In genomic region chr6:159788276-159788675, GRCh38 we compare ENCODE assay signal across 7 cellular contexts.
DNase-seq lines count a peak whose midpoint lies in the region; ATAC-seq and TF ChIP-seq lines count a peak whose summit lies in the region.

No MANE protein-coding gene starts in this region.

- peak overlapping the region; percentile 98 for H3K4me3 ChIP-seq in LNCaP clone FGC (ENCODE audit: low read depth, low read length)
- H3K4me3 ChIP-seq in iPS-18c (ENCODE audit: insufficient read depth, low read depth, low read length), result peak overlapping the region; percentile 95
- H3K4me3 ChIP-seq in stomach smooth muscle (ENCODE audit: low read length in 2 of 2), result peak overlapping the region; percentile 84 to 96

- no peaks in the 10 kb centered on the region for H3K9me3 ChIP-seq in iPS-18c (ENCODE audit: control insufficient read depth, insufficient read depth, low read length)
- no peaks in the 10 kb centered on the region for H3K9me3 ChIP-seq in stomach smooth muscle (ENCODE audit: control insufficient read depth in 2 of 2, low read length in 2 of 2)

- H3K4me1 ChIP-seq in stomach smooth muscle (ENCODE audit: control insufficient read depth, insufficient read depth, low read length), result peaks cover 31% of the 10 kb centered on the region

- no peak for TF ChIP-seq CTCF in LNCaP clone FGC (IDR thresholded peaks at IDR 0.05; ENCODE audit: control insufficient read depth, extremely low read depth, insufficient read depth)

- H3K27me3 ChIP-seq in stomach smooth muscle (ENCODE audit: control insufficient read depth in 1 of 2, insufficient read depth in 2 of 2, low read length in 2 of 2), result no peaks in the 10 kb centered on the region

- H3K27ac ChIP-seq in stomach smooth muscle (ENCODE audit: low read length), result no peak overlapping the region

- no peak for ATAC-seq in HG03354 (IDR thresholded peaks at IDR 0.05; ENCODE audit: poor library complexity, severe bottlenecking, unreplicated experiment)

- peaks cover 12 to 22% of the 10 kb centered on the region in 2 donors for H3K36me3 ChIP-seq in stomach smooth muscle (ENCODE audit: control insufficient read depth in 2 of 2, insufficient read depth in 2 of 2, low read length in 2 of 2)

- DNase-seq in LNCaP clone FGC (ENCODE audit: low read depth) (no peak), OCI-M2 (lab: John Stamatoyannopoulos, UW; ENCODE audit: unreplicated experiment) (no peak), LoVo (ENCODE audit: low spot score) (no peak)
- peak; percentile 74 for DNase-seq in activated effector memory CD4-positive, alpha-beta T cell treated with anti-CD3 and anti-CD28 coated beads, Interleukin-2, amount 50 U/mL, for 16 hours

- H3K9ac ChIP-seq in stomach smooth muscle (ENCODE audit: low read length in 2 of 2), result peak overlapping the region; percentile 84 to 93
